ENCODE assay signal across 31 cellular contexts in genomic region chr2:151711025-151711424, GRCh38.
"Had no signal": no experiment of that assay in that cellular context is flagged by ENCODE, and none has a peak within 500 bp of the region (broad histone marks: within the 10 kb centered on the region; RNA-seq: fewer than 3 reads in every experiment).

No MANE protein-coding gene starts in this region.

- H3K4me1 ChIP-seq: adrenal gland, body of pancreas, breast epithelium had no signal

- H3K36me3 ChIP-seq: adrenal gland, brain microvascular endothelial cell, breast epithelium had no signal

- H3K27me3 ChIP-seq: adrenal gland, body of pancreas, brain microvascular endothelial cell, breast epithelium had no signal

- H3K4me3 ChIP-seq: adrenal gland, body of pancreas, breast epithelium had no signal

- H3K27ac ChIP-seq: adrenal gland, body of pancreas, brain microvascular endothelial cell, breast epithelium, VCaP had no signal

- H3K9me3 ChIP-seq: adrenal gland, body of pancreas, breast epithelium had no signal

- ATAC-seq: activated CD4-positive, alpha-beta T cell treated with anti-CD3 and anti-CD28 coated beads for 36 hours; activated CD4-positive, CD25-positive, alpha-beta regulatory T cell treated with anti-CD3 and anti-CD28 coated beads, Interleukin-2, amount 50 U/mL, for 24 hours; activated CD8-positive, alpha-beta memory T cell treated with anti-CD3 and anti-CD28 coated beads, Interleukin-2, amount 10 ng/mL, durations not matched to agents 7 days and 5 days; activated CD8-positive, alpha-beta T cell treated with anti-CD3 and anti-CD28 coated beads, Interleukin-2, amount 10 ng/mL, durations not matched to agents 7 days and 5 days; activated naive CD4-positive, alpha-beta T cell treated with anti-CD3 and anti-CD28 coated beads, Interleukin-2, amount 50 U/mL, for 72 hours; body of pancreas had no signal

- DNase-seq: activated CD4-positive, alpha-beta memory T cell treated with anti-CD3 and anti-CD28 coated beads, Interleukin-2, amount 10 ng/mL, durations not matched to agents 7 days and 5 days; activated CD4-positive, alpha-beta T cell treated with anti-CD3 and anti-CD28 coated beads for 1 hour; activated CD4-positive, alpha-beta T cell treated with anti-CD3 and anti-CD28 coated beads for 36 hours; activated CD4-positive, alpha-beta T cell treated with anti-CD3 and anti-CD28 coated beads for 48 hours; activated CD4-positive, alpha-beta T cell treated with anti-CD3 and anti-CD28 coated beads, Interleukin-2, amount 10 ng/mL, durations not matched to agents 7 days and 5 days; activated CD4-positive, alpha-beta T cell treated with anti-CD3 and anti-CD28 coated beads, Interleukin-2, amount 50 U/mL, for 48 hours; activated CD4-positive, CD25-positive, alpha-beta regulatory T cell; activated CD8-positive, alpha-beta memory T cell treated with anti-CD3 and anti-CD28 coated beads for 24 hours; activated CD8-positive, alpha-beta memory T cell treated with anti-CD3 and anti-CD28 coated beads, Interleukin-2, amount 10 ng/mL, durations not matched to agents 7 days and 5 days; activated CD8-positive, alpha-beta memory T cell treated with anti-CD3 and anti-CD28 coated beads, Interleukin-2, amount 50 U/mL, for 48 hours; activated CD8-positive, alpha-beta T cell treated with anti-CD3 and anti-CD28 coated beads, Interleukin-2, amount 10 ng/mL, durations not matched to agents 7 days and 5 days; activated effector memory CD4-positive, alpha-beta T cell treated with Interleukin-2 at 50 U/mL for 16 hours; activated gamma-delta T cell; activated naive CD4-positive, alpha-beta T cell treated with anti-CD3 and anti-CD28 coated beads, Interleukin-2, amount 10 ng/mL, durations not matched to agents 7 days and 5 days; activated naive CD4-positive, alpha-beta T cell treated with Interleukin-2 at 50 U/mL for 16 hours; activated naive CD8-positive, alpha-beta T cell treated with anti-CD3 and anti-CD28 coated beads for 36 hours; activated T-cell treated with anti-CD3 and anti-CD28 coated beads, Interleukin-2, amount 50 U/mL, for 24 hours; activated T-cell treated with anti-CD3 and anti-CD28 coated beads, Interleukin-2, amount 50 U/mL, for 48 hours; adrenal gland; amniotic stem cell; aorta; body of pancreas; brain microvascular endothelial cell; central memory CD4-positive, alpha-beta T cell; T-helper 1 cell; T-helper 2 cell; T-helper 9 cell had no signal
